In the genomic region with DNA sequence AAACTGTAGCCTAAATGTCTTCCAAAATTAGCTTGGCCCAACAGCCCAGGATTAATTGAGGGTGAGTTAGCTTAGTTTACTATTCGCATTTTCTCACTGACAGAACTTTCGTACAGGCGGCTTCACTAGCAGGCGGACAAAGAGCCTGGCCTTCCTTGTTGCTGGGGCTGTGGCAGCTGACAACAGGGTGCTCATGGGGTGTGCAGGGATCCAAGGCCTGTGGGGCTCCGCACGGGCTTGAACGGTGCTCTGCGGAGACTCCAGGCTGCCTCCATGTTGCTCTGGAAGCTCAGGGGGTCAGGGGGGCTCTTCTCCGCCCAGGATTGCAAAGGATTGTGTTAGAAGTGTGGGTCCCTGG, we compare ENCODE assay signal across 26 cellular contexts. TPM values are rescaled to one million over a fixed set of nuclear protein-coding genes. Genes with fewer than 3 reads are reported as not detected.
DNase-seq lines count a peak whose midpoint lies in the region; ATAC-seq and TF ChIP-seq lines count a peak whose summit lies in the region.
"Had no signal": no experiment of that assay in that cellular context is flagged by ENCODE, and none has a peak within 500 bp of the region (broad histone marks: within the 10 kb centered on the region; RNA-seq: fewer than 3 reads in every experiment).

No MANE protein-coding gene starts in this region.

- H3K9me1 ChIP-seq in IMR-90 (ENCODE audit: insufficient read depth, low read length), result no peaks in the 10 kb centered on the region

- H3K4me1 Mint-ChIP-seq in GM23338 (peaks cover 25% of the 10 kb centered on the region), neural crest cell (no peaks in the 10 kb centered on the region)
- H3K4me1 Mint-ChIP-seq: CD4-positive, CD25-positive, alpha-beta regulatory T cell; T-cell had no signal

- no peak overlapping the region for H4K5ac ChIP-seq in IMR-90 (ENCODE audit: low read depth, low read length)

- no peak for DNase-seq in GM23338 (ENCODE audit: low spot score)
- DNase-seq in IMR-90, result no peak
- no peak for DNase-seq in iPS DF 6.9 (ENCODE audit: low read depth, low spot score)
- no peak for DNase-seq in neural crest cell (ENCODE audit: low read depth, low spot score)
- no peak for DNase-seq in putamen (ENCODE audit: low spot score)
- DNase-seq in T-helper 9 cell, result no peak
- DNase-seq in amygdala (lab: John Stamatoyannopoulos, UW), result no peak
- DNase-seq: CD4-positive, CD25-positive, alpha-beta regulatory T cell; NCI-H1092; NCI-H1417 treated with DMSO at 0.1 percent for 48 hours; NCI-H1694 treated with DMSO at 0.1 percent for 48 hours; NCI-H2081 treated with DMSO at 0.1 percent for 48 hours; NCI-H2171; NCI-H345; NCI-H510A treated with DMSO at 0.1 percent for 48 hours; NCI-H748 treated with DMSO at 0.1 percent for 48 hours; NK-92 treated with Interleukin-12 subunit alpha and Interleukin-12 subunit beta, amount 100 ng/mL, for 24 hours; PC-9; Right ventricle myocardium superior; RPMI8226; T-cell had no signal

- H3K14ac ChIP-seq in IMR-90 (replicated peaks; ENCODE audit: low read depth, low read length), result no peak overlapping the region

- dilution Hi-C loops in IMR-90 (cut with HindIII; ENCODE audit: low sequenced_read_pairs, unreplicated experiment), result no loop called here

- CTCF ChIA-PET in IMR-90 (lab: Yijun Ruan, JAX), result no interaction called here

- H3K27me3 Mint-ChIP-seq in GM23338 (ENCODE audit: insufficient read depth, low read depth, poor library complexity) (peaks cover 18% of the 10 kb centered on the region), neural crest cell (ENCODE audit: low read depth) (no peaks in the 10 kb centered on the region)
- H3K27me3 Mint-ChIP-seq: CD4-positive, CD25-positive, alpha-beta regulatory T cell had no signal

- H3K36me3 ChIP-seq in GM23338 (ENCODE audit: insufficient read depth), result no peaks in the 10 kb centered on the region
- H3K36me3 ChIP-seq in IMR-90 (ENCODE audit: control insufficient read depth, insufficient read depth, low read length), result no peaks in the 10 kb centered on the region
- H3K36me3 ChIP-seq in iPS DF 6.9 (ENCODE audit: control insufficient read depth, insufficient read depth, low read length), result no peaks in the 10 kb centered on the region
- H3K36me3 ChIP-seq: BLaER1, SJSA1 had no signal

- H2AFZ ChIP-seq in GM23338, result no peak overlapping the region
- H2AFZ ChIP-seq in IMR-90 (replicated peaks; ENCODE audit: low read length, poor library complexity), result peak overlapping the region; percentile 56
- H2AFZ ChIP-seq: PC-9 had no signal

- H3K27me3 ChIP-seq in GM23338 (ENCODE audit: insufficient read depth) (no peaks in the 10 kb centered on the region), IMR-90 (ENCODE audit: control insufficient read depth, insufficient read depth, low read length) (no peaks in the 10 kb centered on the region), iPS DF 6.9 (ENCODE audit: control insufficient read depth, insufficient read depth, low read length) (no peaks in the 10 kb centered on the region)
- H3K27me3 ChIP-seq: BLaER1, SJSA1 had no signal

- in situ Hi-C loops in IMR-90 (cut with MboI; ENCODE audit: low sequenced_read_pairs), result no loop called here

- intact Hi-C loops in IMR-90 (cut with micrococcal nuclease), result no loop called here

- peaks cover 19% of the 10 kb centered on the region; the same call in 1 of the 2 replicates for H3K9me3 ChIP-seq in IMR-90 (ENCODE audit: control insufficient read depth, insufficient read depth, low read length)
- H3K9me3 ChIP-seq in iPS DF 6.9 (ENCODE audit: control insufficient read depth, insufficient read depth, low read length), result no peaks in the 10 kb centered on the region
- H3K9me3 ChIP-seq: BLaER1 had no signal

- no peaks in the 10 kb centered on the region; the same call in 1 of the 2 replicates for H3K9me2 ChIP-seq in GM23338 (ENCODE audit: insufficient read depth)

- POLR2A ChIA-PET in IMR-90 (lab: Charles Lee; ENCODE audit: unreplicated experiment), result no interaction called here

- peak; percentile 66 for ATAC-seq in GM23338
- ATAC-seq in IMR-90 (ENCODE audit: low read depth), result no peak
- no peak for ATAC-seq in HG02970 (IDR thresholded peaks at IDR 0.05; ENCODE audit: low FRiP score, unreplicated experiment)
- ATAC-seq: T-cell had no signal

- no peak overlapping the region for H3K4ac ChIP-seq in IMR-90 (ENCODE audit: low read depth, low read length)

- H3F3A ChIP-seq in GM23338 (replicated peaks; ENCODE audit: low read depth), result peaks cover 43% of the 10 kb centered on the region

- no peak overlapping the region for H2AK5ac ChIP-seq in IMR-90 (ENCODE audit: low read depth, low read length)

- no peak overlapping the region for H4K91ac ChIP-seq in IMR-90 (ENCODE audit: insufficient read depth, low read depth, low read length)

- TF ChIP-seq POLR2A in IMR-90 (IDR thresholded peaks at IDR 0.05; ENCODE audit: low read depth, low read length), result no peak

- no peak overlapping the region for H2BK120ac ChIP-seq in IMR-90 (ENCODE audit: low read depth, low read length)

- H3K4me2 ChIP-seq in GM23338 (peak overlapping the region; percentile 3), IMR-90 (ENCODE audit: low read depth, low read length) (no peak overlapping the region)
- H3K4me2 ChIP-seq: BLaER1, PC-9 had no signal

- H3K79me2 ChIP-seq in GM23338 (replicated peaks; ENCODE audit: insufficient read depth), result no peaks in the 10 kb centered on the region; the same call in 1 of the 2 replicates

- TF ChIP-seq CTCF in GM23338 (conservative IDR thresholded peaks at IDR 0.05; ENCODE audit: low read depth in 2 of 2), result no peak
- TF ChIP-seq CTCF in IMR-90 (conservative IDR thresholded peaks at IDR 0.05; ENCODE audit: low read depth, low read length), result no peak
- no peak for TF ChIP-seq CTCF in neural crest cell (conservative IDR thresholded peaks at IDR 0.05)

- 60% methylated on average over 1 of the region's 9 CpGs; no CpG with 5 or more reads in 1 of the 2 experiments for WGBS in IMR-90 (ENCODE audit: extremely low coverage in 2 of 2, insufficient read length in 1 of 2), 2 experiments
- WGBS in iPS DF 6.9 (ENCODE audit: insufficient coverage, insufficient read length), result no CpG with 5 or more reads among the region's 9 CpGs

- H3K56ac ChIP-seq in IMR-90 (ENCODE audit: extremely low read depth, insufficient read depth, low read length), result no peak overlapping the region

- H3K18ac ChIP-seq in IMR-90 (ENCODE audit: low read depth, low read length), result no peak overlapping the region

- no peak overlapping the region for H2BK15ac ChIP-seq in IMR-90 (ENCODE audit: low read depth, low read length)

- H2AK9ac ChIP-seq in IMR-90 (replicated peaks; ENCODE audit: low read depth, low read length, poor library complexity), result no peak overlapping the region

- H3K4me3 Mint-ChIP-seq in GM23338 (peak overlapping the region; percentile 58), neural crest cell (no peak overlapping the region)
- H3K4me3 Mint-ChIP-seq: CD4-positive, CD25-positive, alpha-beta regulatory T cell; T-cell had no signal

- no peak overlapping the region for H4K8ac ChIP-seq in IMR-90 (ENCODE audit: low read depth in 2 of 2, low read length in 2 of 2)

- H3K9me3 Mint-ChIP-seq in GM23338 (peaks cover 14% of the 10 kb centered on the region; the same call in 2 of the 3 replicates), neural crest cell (no peaks in the 10 kb centered on the region)

- no peak for TF ChIP-seq RAD21 in IMR-90 (IDR thresholded peaks at IDR 0.05; ENCODE audit: low read length)

- H3K4me3 ChIP-seq in GM23338 (peak overlapping the region; percentile 13; the same call in 1 of the 2 replicates), IMR-90 (ENCODE audit: insufficient read depth, low read depth, low read length) (no peak overlapping the region), iPS DF 6.9 (ENCODE audit: low read length) (no peak overlapping the region)
- H3K4me3 ChIP-seq: BLaER1, PC-9, SJSA1 had no signal

- no peak overlapping the region for H3K23ac ChIP-seq in IMR-90 (ENCODE audit: low read depth, low read length)

- no TSS peak for BruUV-seq in IMR-90 (replicated peaks; lab: Mats Ljungman, UMichigan)

- peaks cover 2% of the 10 kb centered on the region; the same call in 1 of the 3 replicates for H3K36me3 Mint-ChIP-seq in GM23338 (ENCODE audit: low read depth)
- no peaks in the 10 kb centered on the region for H3K36me3 Mint-ChIP-seq in neural crest cell (ENCODE audit: low read depth)
- H3K36me3 Mint-ChIP-seq: CD4-positive, CD25-positive, alpha-beta regulatory T cell; T-cell had no signal

- H3K4me1 ChIP-seq in GM23338 (ENCODE audit: insufficient read depth) (peaks cover 20% of the 10 kb centered on the region), IMR-90 (ENCODE audit: control insufficient read depth, insufficient read depth, low read length) (no peaks in the 10 kb centered on the region), iPS DF 6.9 (ENCODE audit: control insufficient read depth, insufficient read depth, low read length) (peaks cover 7% of the 10 kb centered on the region)
- H3K4me1 ChIP-seq: BLaER1, SJSA1 had no signal

- H3K9ac ChIP-seq in IMR-90 (ENCODE audit: low read depth, low read length), result no peak overlapping the region
- H3K9ac ChIP-seq: BLaER1 had no signal

- H3K27ac ChIP-seq in GM23338 (ENCODE audit: low read depth), result peak overlapping the region; percentile 99
- no peak overlapping the region for H3K27ac ChIP-seq in IMR-90 (ENCODE audit: insufficient read depth, low read length)
- peak overlapping the region; percentile 70 for H3K27ac ChIP-seq in iPS DF 6.9 (ENCODE audit: low read length)
- H3K27ac ChIP-seq: BLaER1, PC-9, SJSA1 had no signal

- no peaks in the 10 kb centered on the region for H3K79me1 ChIP-seq in IMR-90 (ENCODE audit: low read depth in 1 of 2, low read length in 2 of 2)

- H2BK20ac ChIP-seq in IMR-90 (ENCODE audit: low read depth, low read length), result no peak overlapping the region

- H2BK5ac ChIP-seq in IMR-90 (ENCODE audit: low read depth, low read length, poor library complexity, severe bottlenecking), result no peak overlapping the region

- H3K27ac Mint-ChIP-seq in GM23338, result peak overlapping the region; percentile 100
- H3K27ac Mint-ChIP-seq in neural crest cell (ENCODE audit: unreplicated experiment), result peak overlapping the region; percentile 6
- H3K27ac Mint-ChIP-seq: T-cell had no signal

- no peaks in the 10 kb centered on the region for H4K20me1 ChIP-seq in GM23338 (replicated peaks; ENCODE audit: insufficient read depth)
- H4K20me1 ChIP-seq in IMR-90 (ENCODE audit: insufficient read depth, low read length), result no peaks in the 10 kb centered on the region
- H4K20me1 ChIP-seq: BLaER1 had no signal

RNA-seq across cellular contexts. Expression of a gene that starts 36.3 kb away (rescaled TPM):
- total RNA-seq in GM23338 (2014; rRNA removed; shearing (Covaris generic)), result not detected in 2 replicates
- polyA plus RNA-seq in GM23338 (2016; fragmentation: Nextera tagmentation; extraction: Ambion mirVana), result not detected in 2 replicates
- not detected in 2 replicates for total RNA-seq in IMR-90 (2012; rRNA removed)
- not detected in 2 replicates for polyA plus RNA-seq in IMR-90 (2012; rRNA removed)
- polyA plus RNA-seq in IMR-90 (2012; cell fraction: cytosol; rRNA removed), result not detected in 2 replicates
- 0.16 TPM in 1 of 2 replicates, not detected in the other for polyA plus RNA-seq in IMR-90 (2012; cell fraction: nucleus; rRNA removed; ENCODE audit: low replicate concordance)
- total RNA-seq in neural crest cell, result not detected in 2 replicates
- total RNA-seq: A172; CD4-positive, CD25-positive, alpha-beta regulatory T cell; G401; PC-9; Right ventricle myocardium superior; SJSA1; T-cell had no signal
- polyA plus RNA-seq: CD4-positive, CD25-positive, alpha-beta regulatory T cell had no signal

RNA-seq across cellular contexts. Expression of a gene that starts 57.5 kb away (rescaled TPM):
- total RNA-seq in GM23338 (2014; rRNA removed; shearing (Covaris generic)), result 33.7 and 36.2 TPM in 2 replicates
- 32.7 and 46.5 TPM in 2 replicates for polyA plus RNA-seq in GM23338 (2016; fragmentation: Nextera tagmentation; extraction: Ambion mirVana)
- 11.1 and 12.2 TPM in 2 replicates for total RNA-seq in IMR-90 (2012; rRNA removed)
- polyA plus RNA-seq in IMR-90 (2012; rRNA removed), result 5.4 and 6.6 TPM in 2 replicates
- polyA plus RNA-seq in IMR-90 (2012; cell fraction: cytosol; rRNA removed), result 2.5 and 2.6 TPM in 2 replicates
- 19.3 and 55.4 TPM in 2 replicates for polyA plus RNA-seq in IMR-90 (2012; cell fraction: nucleus; rRNA removed; ENCODE audit: low replicate concordance)
- 36.6 and 41.7 TPM in 2 replicates for total RNA-seq in neural crest cell
